21 cellular contexts compared by ENCODE assay signal in genomic region chr17:5023588-5024147, GRCh38. TPM values are rescaled to one million over a fixed set of nuclear protein-coding genes. Genes with fewer than 3 reads are reported as not detected.
DNase-seq lines count a peak whose midpoint lies in the region; ATAC-seq and TF ChIP-seq lines count a peak whose summit lies in the region.
"Had no signal": no experiment of that assay in that cellular context is flagged by ENCODE, and none has a peak within 500 bp of the region (broad histone marks: within the 10 kb centered on the region; RNA-seq: fewer than 3 reads in every experiment).

No MANE protein-coding gene starts in this region.

- no peaks in the 10 kb centered on the region for H3K27me3 ChIP-seq in right cardiac atrium (ENCODE audit: control insufficient read depth, insufficient read depth)
- H3K27me3 ChIP-seq in right atrium auricular region = no peaks in the 10 kb centered on the region
- H3K27me3 ChIP-seq in neuronal stem cell (ENCODE audit: control insufficient read depth in 3 of 3, insufficient read depth in 3 of 3, low read depth in 1 of 3, low read length in 3 of 3) = no peaks in the 10 kb centered on the region
- H3K27me3 ChIP-seq in upper lobe of right lung = no peaks in the 10 kb centered on the region
- no peaks in the 10 kb centered on the region for H3K27me3 ChIP-seq in breast epithelium
- no peaks in the 10 kb centered on the region for H3K27me3 ChIP-seq in vagina
- H3K27me3 ChIP-seq: MG63 had no signal

- H3K27ac ChIP-seq in right cardiac atrium (ENCODE audit: low read length) = no peak overlapping the region
- no peak overlapping the region for H3K27ac ChIP-seq in right atrium auricular region
- H3K27ac ChIP-seq in neuronal stem cell (replicated peaks; ENCODE audit: low read length) = no peak overlapping the region
- no peak overlapping the region for H3K27ac ChIP-seq in upper lobe of right lung
- no peak overlapping the region for H3K27ac ChIP-seq in breast epithelium
- H3K27ac ChIP-seq in vagina = no peak overlapping the region
- H3K27ac ChIP-seq: C4-2B had no signal

- ATAC-seq in right cardiac atrium (peak; percentile 3 to 12), esophagus mucosa (peak; percentile 8), upper lobe of right lung (peak; percentile 4)

- no peak overlapping the region for H3K4me2 ChIP-seq in neuronal stem cell (ENCODE audit: insufficient read depth, low read length, poor library complexity, severe bottlenecking)

- no peak overlapping the region for H3K9ac ChIP-seq in neuronal stem cell (ENCODE audit: low read depth, low read length, poor library complexity)

- no peak overlapping the region for H2BK5ac ChIP-seq in neuronal stem cell (ENCODE audit: low read length)

- DNase-seq in right cardiac atrium (no peak), right atrium auricular region (ENCODE audit: low spot score) (no peak), neuronal stem cell (ENCODE audit: low spot score) (no peak), upper lobe of right lung (no peak), breast epithelium (ENCODE audit: low spot score in 2 of 2) (no peak), NCI-H226 (no peak), vagina (ENCODE audit: extremely low spot score in 2 of 2) (no peak)
- DNase-seq: CD8-positive, alpha-beta memory T cell; DMS53; GDM1; Kasumi-1; MG63; NCI-H1417; NCI-H1694 treated with DMSO at 0.1 percent for 48 hours; NCI-H2081 treated with DMSO at 0.1 percent for 48 hours; NCI-H2171 treated with DMSO at 0.1 percent for 48 hours; NCI-H446 treated with DMSO at 0.1 percent for 48 hours; NCI-H526 treated with DMSO at 0.1 percent for 48 hours; OCI-M1 had no signal

- 91% methylated on average over 29 of the region's 29 CpGs for WGBS in right cardiac atrium
- no CpG with 5 or more reads among the region's 29 CpGs for WGBS in neuronal stem cell (ENCODE audit: extremely low coverage in 2 of 2, insufficient read length in 2 of 2, insufficient replicate concordance in 1 of 2), 2 donors

- H3K4me1 ChIP-seq in right cardiac atrium (ENCODE audit: control insufficient read depth, insufficient read depth, low read length) (no peaks in the 10 kb centered on the region), right atrium auricular region (peaks cover 0 to 3% of the 10 kb centered on the region in 2 donors), neuronal stem cell (ENCODE audit: control insufficient read depth in 2 of 2, insufficient read depth in 1 of 2, low read depth in 1 of 2, low read length in 2 of 2) (no peaks in the 10 kb centered on the region), upper lobe of right lung (no peaks in the 10 kb centered on the region), breast epithelium (no peaks in the 10 kb centered on the region), vagina (no peaks in the 10 kb centered on the region)

- no peak overlapping the region for H4K8ac ChIP-seq in neuronal stem cell (ENCODE audit: low read depth, low read length)

- H2BK120ac ChIP-seq in neuronal stem cell (ENCODE audit: low read depth, low read length) = no peak overlapping the region

- TF ChIP-seq CTCF in right atrium auricular region (IDR thresholded peaks at IDR 0.05) = no peak
- no peak for TF ChIP-seq CTCF in upper lobe of right lung (IDR thresholded peaks at IDR 0.05)
- no peak for TF ChIP-seq CTCF in breast epithelium (IDR thresholded peaks at IDR 0.05)
- no peak for TF ChIP-seq CTCF in vagina (IDR thresholded peaks at IDR 0.05)

- H3K36me3 ChIP-seq in right atrium auricular region (peaks cover 60% of the 10 kb centered on the region), neuronal stem cell (replicated peaks in 1 of 2; ENCODE audit: control insufficient read depth in 2 of 2, insufficient read depth in 2 of 2, low read length in 2 of 2) (peaks cover 30 to 53% of the 10 kb centered on the region in 2 donors), upper lobe of right lung (peaks cover 55% of the 10 kb centered on the region), breast epithelium (peaks cover 16% of the 10 kb centered on the region), vagina (peaks cover 0 to 53% of the 10 kb centered on the region in 2 donors)

- H2AFZ ChIP-seq in neuronal stem cell (ENCODE audit: low read length) = no peak overlapping the region

- H2BK12ac ChIP-seq in neuronal stem cell (ENCODE audit: low read length) = no peak overlapping the region

- H3K14ac ChIP-seq in neuronal stem cell (ENCODE audit: low read length) = no peak overlapping the region

- no peaks in the 10 kb centered on the region for H3K9me3 ChIP-seq in right cardiac atrium (ENCODE audit: control insufficient read depth, low read length)
- H3K9me3 ChIP-seq in right atrium auricular region = no peaks in the 10 kb centered on the region
- H3K9me3 ChIP-seq in neuronal stem cell (replicated peaks in 1 of 2; ENCODE audit: control insufficient read depth in 2 of 2, insufficient read depth in 1 of 2, low read depth in 1 of 2, low read length in 2 of 2) = no peaks in the 10 kb centered on the region
- no peaks in the 10 kb centered on the region for H3K9me3 ChIP-seq in upper lobe of right lung
- H3K9me3 ChIP-seq in breast epithelium = no peaks in the 10 kb centered on the region
- no peaks in the 10 kb centered on the region for H3K9me3 ChIP-seq in vagina
- H3K9me3 ChIP-seq: MG63 had no signal

- no peak overlapping the region for H2BK15ac ChIP-seq in neuronal stem cell (ENCODE audit: low read length)

- no peak for TF ChIP-seq POLR2A in breast epithelium (IDR thresholded peaks at IDR 0.05)
- TF ChIP-seq POLR2A in vagina (IDR thresholded peaks at IDR 0.05) = no peak

- H2AK5ac ChIP-seq in neuronal stem cell (ENCODE audit: low read depth, low read length) = no peak overlapping the region

- intact Hi-C loops in right cardiac atrium (cut with DNase I) (no loop called here), upper lobe of right lung (cut with DNase I) (no loop called here), breast epithelium (cut with DNase I; ENCODE audit: low total_unique reads) (no loop called here), vagina (cut with DNase I) (no loop called here)

- H3K4me3 ChIP-seq in right cardiac atrium (ENCODE audit: low read length) = no peak overlapping the region
- H3K4me3 ChIP-seq in right atrium auricular region = no peak overlapping the region
- no peak overlapping the region for H3K4me3 ChIP-seq in neuronal stem cell (ENCODE audit: low read length in 2 of 2)
- no peak overlapping the region for H3K4me3 ChIP-seq in upper lobe of right lung
- H3K4me3 ChIP-seq in breast epithelium = no peak overlapping the region
- no peak overlapping the region for H3K4me3 ChIP-seq in vagina
- H3K4me3 ChIP-seq: MG63 had no signal

- no peak overlapping the region for H3K18ac ChIP-seq in neuronal stem cell (ENCODE audit: low read length)

- no peak overlapping the region for H3K4ac ChIP-seq in neuronal stem cell (ENCODE audit: low read length)

- peaks cover 4% of the 10 kb centered on the region for H3K79me1 ChIP-seq in neuronal stem cell (ENCODE audit: low read depth, low read length)

- H3K23ac ChIP-seq in neuronal stem cell (ENCODE audit: low read depth, low read length, poor library complexity) = peak overlapping the region; percentile 65

- H4K91ac ChIP-seq in neuronal stem cell (ENCODE audit: low read depth, low read length, poor library complexity) = no peak overlapping the region

RNA-seq across cellular contexts. Expression of gene SLC52A1, which starts 11.6 kb away (rescaled TPM):
- total RNA-seq in right cardiac atrium (not detected), right atrium auricular region (not detected), esophagus mucosa (0.68 TPM), upper lobe of right lung (0.26 TPM), breast epithelium (under 1 TPM; 0.29 to 0.98 (median 0.32) TPM), vagina (0.49 TPM)
- polyA plus RNA-seq in right cardiac atrium = not detected
- 0.06 TPM for polyA plus RNA-seq in neuronal stem cell (2013, experiment 1 of 2)
- 0.10 TPM for polyA plus RNA-seq in neuronal stem cell (2013, experiment 2 of 2)

RNA-seq across cellular contexts. Expression of gene KIF1C, which starts 25.9 kb away (rescaled TPM):
- 100 to 1,000 TPM; 519 to 727 (median 570) TPM for total RNA-seq in right cardiac atrium
- 406 TPM for polyA plus RNA-seq in right cardiac atrium
- 100 to 1,000 TPM; 179 to 232 TPM for total RNA-seq in right atrium auricular region
- total RNA-seq in esophagus mucosa = 95.4 TPM
- polyA plus RNA-seq in neuronal stem cell (2013, experiment 1 of 2) = 16.5 TPM
- 16.8 TPM for polyA plus RNA-seq in neuronal stem cell (2013, experiment 2 of 2)
- 254 TPM for total RNA-seq in upper lobe of right lung
- 10 to 100 TPM; 37.5 to 88.5 (median 50.5) TPM for total RNA-seq in breast epithelium
- total RNA-seq in vagina = 46.9 TPM

RNA-seq across cellular contexts. Expression of gene INCA1, which starts 26.3 kb away (rescaled TPM):
- total RNA-seq in right cardiac atrium (1 to 10 TPM; 2.2 to 3.8 (median 3.2) TPM), right atrium auricular region (1 to 10 TPM; 1.7 to 2.9 TPM), esophagus mucosa (not detected), upper lobe of right lung (4.5 TPM), breast epithelium (1 to 10 TPM in 2 of 3 donors, under 1 TPM in 1; 0.66 to 2.9 (median 1.9) TPM), vagina (1.7 TPM)
- 5.0 TPM for polyA plus RNA-seq in right cardiac atrium
- polyA plus RNA-seq in neuronal stem cell (2013, experiment 1 of 2) = 0.68 TPM
- 0.64 TPM for polyA plus RNA-seq in neuronal stem cell (2013, experiment 2 of 2)

RNA-seq across cellular contexts. Expression of gene CAMTA2, which starts 36.2 kb away (rescaled TPM):
- total RNA-seq in right cardiac atrium (10 to 100 TPM; 35.3 to 44.4 (median 40.3) TPM), right atrium auricular region (10 to 100 TPM; 20.3 to 24.7 TPM), esophagus mucosa (23.8 TPM), upper lobe of right lung (55.8 TPM), breast epithelium (10 to 100 TPM; 11.0 to 17.7 (median 13.5) TPM), vagina (36.3 TPM)
- 43.5 TPM for polyA plus RNA-seq in right cardiac atrium
- 10.8 TPM for polyA plus RNA-seq in neuronal stem cell (2013, experiment 1 of 2)
- 9.7 TPM for polyA plus RNA-seq in neuronal stem cell (2013, experiment 2 of 2)

RNA-seq across cellular contexts. Expression of gene ZFP3, which starts 54.6 kb away (rescaled TPM):
- total RNA-seq in right cardiac atrium (10 to 100 TPM; 11.7 to 14.2 (median 12.0) TPM), right atrium auricular region (1 to 10 TPM; 7.2 to 7.4 TPM), esophagus mucosa (1.8 TPM), upper lobe of right lung (6.7 TPM), breast epithelium (1 to 10 TPM; 3.7 to 8.8 (median 4.9) TPM), vagina (3.4 TPM)
- 5.4 TPM for polyA plus RNA-seq in right cardiac atrium
- polyA plus RNA-seq in neuronal stem cell (2013, experiment 1 of 2) = 0.32 TPM
- 0.25 TPM for polyA plus RNA-seq in neuronal stem cell (2013, experiment 2 of 2)
